25 cellular contexts compared by ENCODE assay signal in the genomic region with DNA sequence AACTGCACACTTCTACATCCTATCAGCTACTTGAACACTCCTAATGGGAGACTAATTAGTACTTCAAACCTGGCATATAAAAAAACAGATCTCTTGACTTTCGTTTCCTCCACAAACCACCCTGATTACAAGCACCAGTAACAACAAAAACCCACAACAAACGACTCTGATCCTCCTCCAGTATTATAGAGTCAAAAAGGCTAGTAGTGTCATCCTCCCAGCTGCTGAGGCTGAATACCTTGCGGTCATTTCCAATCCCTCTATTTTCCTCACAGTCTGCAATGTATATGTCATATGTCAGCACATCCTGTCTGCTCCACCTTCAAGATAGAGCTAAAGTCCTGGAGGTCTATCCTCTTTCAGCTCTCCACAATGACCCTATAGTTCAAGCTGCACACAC.
"Had no signal": no experiment of that assay in that cellular context is flagged by ENCODE, and none has a peak within 500 bp of the region (broad histone marks: within the 10 kb centered on the region; RNA-seq: fewer than 3 reads in every experiment).

No MANE protein-coding gene starts in this region.

- H3K27ac ChIP-seq: colonic mucosa, epithelial cell of prostate, esophagus squamous epithelium, gastrocnemius medialis, heart right ventricle, left lung, lower lobe of right lung had no signal

- H3K27me3 ChIP-seq: colonic mucosa, esophagus squamous epithelium, gastrocnemius medialis, heart right ventricle, left lung had no signal

- H3K27ac Mint-ChIP-seq: dendritic cell treated with granulocyte-macrophage colony-stimulating factor and Interleukin-4, amounts not matched to agents 40 ng/mL and 50 ng/mL, for 4 days; effector memory CD8-positive, alpha-beta T cell; endodermal cell; mesothelial cell of epicardium; naive B cell had no signal

- H3K36me3 ChIP-seq: colonic mucosa, esophagus squamous epithelium, gastrocnemius medialis, heart right ventricle, left lung, lower lobe of right lung had no signal

- DNase-seq: colonic mucosa; cortex of kidney; effector CD8-positive, alpha-beta T cell; effector memory CD8-positive, alpha-beta T cell; endodermal cell; erythroblast; esophagus squamous epithelium; foreskin fibroblast; foreskin melanocyte; gastrocnemius medialis; glutamatergic neuron; head of caudate nucleus; heart right ventricle; hippocampal formation; left cardiac atrium; left lung; left ventricle myocardium superior; lower lobe of right lung; mesenchymal stem cell; mucosa of descending colon; naive B cell had no signal

- H3K4me3 Mint-ChIP-seq: dendritic cell treated with granulocyte-macrophage colony-stimulating factor and Interleukin-4, amounts not matched to agents 40 ng/mL and 50 ng/mL, for 4 days; effector memory CD8-positive, alpha-beta T cell; endodermal cell; mesothelial cell of epicardium; naive B cell had no signal

- H3K4me1 Mint-ChIP-seq: endodermal cell, mesothelial cell of epicardium, naive B cell had no signal

- H3K9me3 ChIP-seq: colonic mucosa, esophagus squamous epithelium, gastrocnemius medialis, lower lobe of right lung had no signal

- H3K36me3 Mint-ChIP-seq: mesothelial cell of epicardium, naive B cell had no signal

- H3K9me3 Mint-ChIP-seq: endodermal cell had no signal

- ATAC-seq: effector memory CD8-positive, alpha-beta T cell; esophagus mucosa; gastrocnemius medialis; heart right ventricle; left cardiac atrium; left lung; left ventricle myocardium superior; lower lobe of right lung; mucosa of descending colon had no signal

- H3K27me3 Mint-ChIP-seq: dendritic cell treated with granulocyte-macrophage colony-stimulating factor and Interleukin-4, amounts not matched to agents 40 ng/mL and 50 ng/mL, for 4 days; effector memory CD8-positive, alpha-beta T cell; naive B cell had no signal

- H3K4me1 ChIP-seq: colonic mucosa, esophagus squamous epithelium, gastrocnemius medialis, heart right ventricle, left lung, lower lobe of right lung had no signal

- H3K4me3 ChIP-seq: colonic mucosa, esophagus squamous epithelium, gastrocnemius medialis, heart right ventricle, left lung, lower lobe of right lung, mucosa of descending colon had no signal
